In the genomic region with DNA sequence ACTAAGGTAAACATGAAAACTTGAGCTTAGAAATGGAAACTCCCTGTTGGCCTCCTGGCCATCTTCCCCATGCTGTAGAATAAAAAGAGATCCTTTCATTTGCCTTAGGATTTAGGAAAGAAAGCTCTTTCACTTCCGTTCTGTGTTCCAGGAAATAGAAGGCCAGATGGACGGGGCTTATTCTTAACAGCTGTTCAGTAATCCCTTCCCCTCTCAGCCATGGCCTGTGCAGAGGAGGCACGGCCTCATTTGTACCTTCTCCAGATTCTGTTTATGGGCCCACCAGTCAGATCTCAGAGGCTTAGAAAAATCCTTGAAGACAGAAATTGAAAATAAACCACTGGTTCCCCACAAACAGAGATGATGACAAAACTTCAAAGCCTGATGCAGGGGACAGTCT, we compare ENCODE assay signal across 1 cellular context.
TF ChIP-seq lines count a peak whose summit lies in the region.

No MANE protein-coding gene starts in this region.

TF ChIP-seq in endothelial cell of umbilical vein, 7 proteins besides CTCF, POLR2A, EP300 and RAD21 (continued from another document):
- no peak for TF ChIP-seq JUN (IDR thresholded peaks at IDR 0.05; ENCODE audit: borderline replicate concordance, insufficient read depth, insufficient read length, low read depth)
TF ChIP-seq in endothelial cell of umbilical vein: peak in this region for 0.
